ENCODE assay signal across 17 cellular contexts in the genomic region with DNA sequence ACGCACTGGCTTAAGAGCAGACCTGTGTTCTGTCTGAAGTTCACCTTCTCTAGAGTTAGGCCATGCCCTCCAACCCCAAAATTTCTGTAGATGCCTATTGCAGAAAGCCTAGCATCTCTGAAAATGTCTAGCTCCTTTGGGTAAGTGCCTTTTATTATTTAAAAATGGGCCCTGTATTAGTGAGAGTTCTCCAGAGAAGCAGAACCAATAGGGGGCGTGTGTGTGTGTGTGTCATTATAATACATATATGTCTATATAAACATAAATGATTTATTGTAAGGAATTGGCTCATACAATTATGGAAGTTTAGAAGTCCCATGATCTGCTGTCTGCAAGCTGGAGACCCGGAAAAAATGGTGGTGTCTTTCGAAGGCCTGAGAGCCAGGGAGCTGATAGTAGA.
DNase-seq lines count a peak whose midpoint lies in the region; ATAC-seq and TF ChIP-seq lines count a peak whose summit lies in the region.
"Had no signal": no experiment of that assay in that cellular context is flagged by ENCODE, and none has a peak within 500 bp of the region (broad histone marks: within the 10 kb centered on the region; RNA-seq: fewer than 3 reads in every experiment).

No MANE protein-coding gene starts in this region.

- H3K27ac ChIP-seq in DND-41 (ENCODE audit: low read length), result no peak overlapping the region
- H3K27ac ChIP-seq: BLaER1 treated with 17β-estradiol and CSF1 and Interleukin-3, amounts not matched to agents 10 nM and 100 nM; SJSA1; thoracic aorta had no signal

- H3K36me3 ChIP-seq in DND-41 (ENCODE audit: insufficient read depth, low read length), result no peaks in the 10 kb centered on the region
- H3K36me3 ChIP-seq: BLaER1 treated with 17β-estradiol and CSF1 and Interleukin-3, amounts not matched to agents 10 nM and 100 nM; SJSA1; thoracic aorta had no signal

- ATAC-seq in DND-41 (ENCODE audit: insufficient read depth, low read depth), result no peak
- ATAC-seq in GM21528 (IDR thresholded peaks at IDR 0.05; ENCODE audit: low FRiP score, unreplicated experiment), result no peak
- ATAC-seq: activated T-cell treated with anti-CD3 and anti-CD28 coated beads, Interleukin-2, amount 50 U/mL, for 72 hours had no signal

- H4K20me1 ChIP-seq in DND-41 (ENCODE audit: insufficient read depth, low read length), result no peaks in the 10 kb centered on the region
- H4K20me1 ChIP-seq: BLaER1 treated with 17β-estradiol and CSF1 and Interleukin-3, amounts not matched to agents 10 nM and 100 nM had no signal

- peaks cover 14% of the 10 kb centered on the region for H3K4me1 ChIP-seq in DND-41 (ENCODE audit: insufficient read depth, low read length)

- no peak overlapping the region for H2AFZ ChIP-seq in DND-41 (ENCODE audit: low read depth, low read length)

- no peak overlapping the region for H3K4me2 ChIP-seq in DND-41 (ENCODE audit: insufficient read depth, low read length)
- H3K4me2 ChIP-seq: BLaER1 treated with 17β-estradiol and CSF1 and Interleukin-3, amounts not matched to agents 10 nM and 100 nM had no signal

- H3K9ac ChIP-seq in DND-41 (ENCODE audit: low read depth, low read length), result no peak overlapping the region
- H3K9ac ChIP-seq: BLaER1 treated with 17β-estradiol and CSF1 and Interleukin-3, amounts not matched to agents 10 nM and 100 nM had no signal

- DNase-seq in DND-41 (no peak), HFF-Myc (ENCODE audit: extremely low read depth, low read depth) (no peak), RPMI8226 (peak; percentile 7), fibroblast of the aortic adventitia (ENCODE audit: low read depth) (no peak), H4 (ENCODE audit: low spot score) (no peak)
- no peak for DNase-seq in activated CD4-positive, alpha-beta T cell treated with anti-CD3 and anti-CD28 coated beads for 4 hours
- DNase-seq: activated CD4-positive, alpha-beta memory T cell treated with anti-CD3 and anti-CD28 coated beads for 36 hours; activated naive CD8-positive, alpha-beta T cell treated with anti-CD3 and anti-CD28 coated beads, Interleukin-2, amount 10 ng/mL, durations not matched to agents 7 days and 5 days; activated T-cell treated with anti-CD3 and anti-CD28 coated beads, Interleukin-2, amount 50 U/mL, for 72 hours; DMS79 treated with DMSO at 0.1 percent for 48 hours; NCI-H1092; NCI-H774; stimulated activated CD4-positive, alpha-beta T cell treated with anti-CD3 and anti-CD28 coated beads, Interleukin-4, amount 100 ng/mL, for 4 hours had no signal

- H3K9me3 ChIP-seq in DND-41 (ENCODE audit: insufficient read depth, low read length, severe bottlenecking), result no peaks in the 10 kb centered on the region
- H3K9me3 ChIP-seq: SJSA1, thoracic aorta had no signal

- no peaks in the 10 kb centered on the region for H3K79me2 ChIP-seq in DND-41 (ENCODE audit: insufficient read depth, low read length)

- H3K4me3 ChIP-seq in DND-41 (ENCODE audit: low read depth in 1 of 2, low read length in 2 of 2) (no peak overlapping the region), HFF-Myc (replicated peaks; ENCODE audit: low read depth, low read length) (no peak overlapping the region), fibroblast of the aortic adventitia (ENCODE audit: low read depth, low read length) (no peak overlapping the region)
- H3K4me3 ChIP-seq: BLaER1 treated with 17β-estradiol and CSF1 and Interleukin-3, amounts not matched to agents 10 nM and 100 nM; SJSA1; thoracic aorta had no signal

- peak; percentile 18 for TF ChIP-seq CTCF in DND-41 (IDR thresholded peaks at IDR 0.05; ENCODE audit: borderline replicate concordance, extremely low read depth, low read length, poor library complexity, severe bottlenecking)
- TF ChIP-seq CTCF in HFF-Myc (IDR thresholded peaks at IDR 0.05; ENCODE audit: low read depth, low read length, missing control alignments), result peak; percentile 11
- peak; percentile 22 for TF ChIP-seq CTCF in fibroblast of the aortic adventitia (IDR thresholded peaks at IDR 0.05; ENCODE audit: insufficient read depth, low read length)

- H3K27me3 ChIP-seq in DND-41 (ENCODE audit: insufficient read depth, low read length, poor library complexity), result no peaks in the 10 kb centered on the region
- H3K27me3 ChIP-seq: BLaER1 treated with 17β-estradiol and CSF1 and Interleukin-3, amounts not matched to agents 10 nM and 100 nM had no signal
